In genomic region chr21:44338971-44339910, GRCh38 we compare ENCODE assay signal across 1 cellular context.
TF ChIP-seq lines count a peak whose summit lies in the region.

Gene CFAP410, minus strand, starts transcription at chr21:44339390. Its CDS starts 196 bp downstream, at chr21:44339194.

TF ChIP-seq in HEK293, 187 proteins besides CTCF, POLR2A, EP300 and RAD21 (continued from another document):
- TF ChIP-seq ZBTB11 (tag by site-specific recombination; conservative IDR thresholded peaks at IDR 0.05; ENCODE audit: low read depth) (peak; percentile 73), ZNF837 (tag by site-specific recombination; IDR thresholded peaks at IDR 0.05) (0 out of 2 replicates have a peak, but pooled peaks have one; percentile 49), ZNF529 (tag by site-specific recombination; IDR thresholded peaks at IDR 0.05; ENCODE audit: insufficient replicate concordance) (peak; percentile 33), ZEB2 (tag by site-specific recombination; IDR thresholded peaks at IDR 0.05) (peak; percentile 79), GLI4 (tag by site-specific recombination; IDR thresholded peaks at IDR 0.05) (0 out of 2 replicates have a peak, but pooled peaks have one; percentile 25), SP3 (tag by site-specific recombination; IDR thresholded peaks at IDR 0.05) (peak; percentile 92), ZNF140 (tag by site-specific recombination; IDR thresholded peaks at IDR 0.05) (no peak), WT1 (tag by site-specific recombination; IDR thresholded peaks at IDR 0.05) (peak; percentile 50; the same call in 1 of the 2 replicates), AEBP2 (tag by site-specific recombination; IDR thresholded peaks at IDR 0.05; ENCODE audit: borderline replicate concordance) (no peak), ZFP69B (tag by site-specific recombination; IDR thresholded peaks at IDR 0.05) (0 out of 2 replicates have a peak, but pooled peaks have one; percentile 41), ZNF324 (tag by site-specific recombination; IDR thresholded peaks at IDR 0.05) (peak; percentile 98), ZNF239 (tag by site-specific recombination; IDR thresholded peaks at IDR 0.05) (no peak), ZNF76 (tag by site-specific recombination; IDR thresholded peaks at IDR 0.05; ENCODE audit: borderline replicate concordance, low read depth) (peak; percentile 87), ZBTB21 (tag by site-specific recombination; IDR thresholded peaks at IDR 0.05) (peak; percentile 53), ZNF423 (tag by site-specific recombination; IDR thresholded peaks at IDR 0.05) (no peak), ZIC2 (tag by site-specific recombination; IDR thresholded peaks at IDR 0.05) (peak; percentile 35; the same call in 1 of the 2 replicates), ZNF24 (tag by site-specific recombination; IDR thresholded peaks at IDR 0.05) (peak; percentile 75), KLF9 (tag by site-specific recombination; IDR thresholded peaks at IDR 0.05; ENCODE audit: low read depth) (peak; percentile 79), ZNF138 (tag by site-specific recombination; IDR thresholded peaks at IDR 0.05; ENCODE audit: borderline replicate concordance) (no peak), ZNF561 (tag by site-specific recombination; IDR thresholded peaks at IDR 0.05; ENCODE audit: borderline replicate concordance) (peak; percentile 93), ELK4 (IDR thresholded peaks at IDR 0.05; ENCODE audit: borderline replicate concordance, low read depth, low read length) (no peak), SCRT2 (tag by site-specific recombination; IDR thresholded peaks at IDR 0.05) (0 out of 2 replicates have a peak, but pooled peaks have one; percentile 43), YY1 (tag by site-specific recombination; IDR thresholded peaks at IDR 0.05) (peak; percentile 73), ZBTB8A (tag by site-specific recombination; IDR thresholded peaks at IDR 0.05) (peak; percentile 77), TSHZ1 (tag by site-specific recombination; IDR thresholded peaks at IDR 0.05; ENCODE audit: borderline replicate concordance) (no peak), GLIS1 (tag by site-specific recombination; IDR thresholded peaks at IDR 0.05) (peak; percentile 41; the same call in 1 of the 2 replicates)
- TF ChIP-seq, protein P1, sequence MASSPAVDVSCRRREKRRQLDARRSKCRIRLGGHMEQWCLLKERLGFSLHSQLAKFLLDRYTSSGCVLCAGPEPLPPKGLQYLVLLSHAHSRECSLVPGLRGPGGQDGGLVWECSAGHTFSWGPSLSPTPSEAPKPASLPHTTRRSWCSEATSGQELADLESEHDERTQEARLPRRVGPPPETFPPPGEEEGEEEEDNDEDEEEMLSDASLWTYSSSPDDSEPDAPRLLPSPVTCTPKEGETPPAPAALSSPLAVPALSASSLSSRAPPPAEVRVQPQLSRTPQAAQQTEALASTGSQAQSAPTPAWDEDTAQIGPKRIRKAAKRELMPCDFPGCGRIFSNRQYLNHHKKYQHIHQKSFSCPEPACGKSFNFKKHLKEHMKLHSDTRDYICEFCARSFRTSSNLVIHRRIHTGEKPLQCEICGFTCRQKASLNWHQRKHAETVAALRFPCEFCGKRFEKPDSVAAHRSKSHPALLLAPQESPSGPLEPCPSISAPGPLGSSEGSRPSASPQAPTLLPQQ (tag by site-specific recombination; IDR thresholded peaks at IDR 0.05): peak; percentile 89
- TF ChIP-seq, protein P2, sequence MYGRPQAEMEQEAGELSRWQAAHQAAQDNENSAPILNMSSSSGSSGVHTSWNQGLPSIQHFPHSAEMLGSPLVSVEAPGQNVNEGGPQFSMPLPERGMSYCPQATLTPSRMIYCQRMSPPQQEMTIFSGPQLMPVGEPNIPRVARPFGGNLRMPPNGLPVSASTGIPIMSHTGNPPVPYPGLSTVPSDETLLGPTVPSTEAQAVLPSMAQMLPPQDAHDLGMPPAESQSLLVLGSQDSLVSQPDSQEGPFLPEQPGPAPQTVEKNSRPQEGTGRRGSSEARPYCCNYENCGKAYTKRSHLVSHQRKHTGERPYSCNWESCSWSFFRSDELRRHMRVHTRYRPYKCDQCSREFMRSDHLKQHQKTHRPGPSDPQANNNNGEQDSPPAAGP (tag by site-specific recombination; IDR thresholded peaks at IDR 0.05): peak; percentile 96
- TF ChIP-seq, protein P3, sequence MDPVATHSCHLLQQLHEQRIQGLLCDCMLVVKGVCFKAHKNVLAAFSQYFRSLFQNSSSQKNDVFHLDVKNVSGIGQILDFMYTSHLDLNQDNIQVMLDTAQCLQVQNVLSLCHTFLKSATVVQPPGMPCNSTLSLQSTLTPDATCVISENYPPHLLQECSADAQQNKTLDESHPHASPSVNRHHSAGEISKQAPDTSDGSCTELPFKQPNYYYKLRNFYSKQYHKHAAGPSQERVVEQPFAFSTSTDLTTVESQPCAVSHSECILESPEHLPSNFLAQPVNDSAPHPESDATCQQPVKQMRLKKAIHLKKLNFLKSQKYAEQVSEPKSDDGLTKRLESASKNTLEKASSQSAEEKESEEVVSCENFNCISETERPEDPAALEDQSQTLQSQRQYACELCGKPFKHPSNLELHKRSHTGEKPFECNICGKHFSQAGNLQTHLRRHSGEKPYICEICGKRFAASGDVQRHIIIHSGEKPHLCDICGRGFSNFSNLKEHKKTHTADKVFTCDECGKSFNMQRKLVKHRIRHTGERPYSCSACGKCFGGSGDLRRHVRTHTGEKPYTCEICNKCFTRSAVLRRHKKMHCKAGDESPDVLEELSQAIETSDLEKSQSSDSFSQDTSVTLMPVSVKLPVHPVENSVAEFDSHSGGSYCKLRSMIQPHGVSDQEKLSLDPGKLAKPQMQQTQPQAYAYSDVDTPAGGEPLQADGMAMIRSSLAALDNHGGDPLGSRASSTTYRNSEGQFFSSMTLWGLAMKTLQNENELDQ (tag by site-specific recombination; IDR thresholded peaks at IDR 0.05; ENCODE audit: low read depth): no peak
